In genomic region chr5:16784843-16785791, GRCh38 we compare ENCODE assay signal across 8 cellular contexts.
A peak's percentile ranks its signal among the peaks of the same experiment; 100 is the strongest.
DNase-seq lines count a peak whose midpoint lies in the region; ATAC-seq and TF ChIP-seq lines count a peak whose summit lies in the region.

No MANE protein-coding gene starts in this region.

- H3K9ac ChIP-seq in trophoblast cell (ENCODE audit: low read length) = no peak overlapping the region

- TF ChIP-seq CTCF in testis (IDR thresholded peaks at IDR 0.05) = no peak
- TF ChIP-seq CTCF in GM10266 (IDR thresholded peaks at IDR 0.05; ENCODE audit: control insufficient read depth, insufficient read depth, low read depth, missing control alignments) = no peak
- TF ChIP-seq CTCF in gastroesophageal sphincter (IDR thresholded peaks at IDR 0.05) = no peak

- peaks cover 6% of the 10 kb centered on the region for H3K4me1 ChIP-seq in testis
- H3K4me1 ChIP-seq in trophoblast cell (ENCODE audit: control insufficient read depth in 1 of 2, insufficient read depth in 2 of 2, low read length in 2 of 2) = no peaks in the 10 kb centered on the region
- H3K4me1 ChIP-seq in gastroesophageal sphincter = no peaks in the 10 kb centered on the region

- H3K79me1 ChIP-seq in trophoblast cell (ENCODE audit: low read length) = no peaks in the 10 kb centered on the region

- no peak overlapping the region for H3K18ac ChIP-seq in trophoblast cell (ENCODE audit: low read length)

- H3K27ac ChIP-seq in testis = no peak overlapping the region
- H3K27ac ChIP-seq in trophoblast cell (ENCODE audit: low read depth, low read length) = no peak overlapping the region
- H3K27ac ChIP-seq in gastroesophageal sphincter = no peak overlapping the region

- peak; percentile 96 for ATAC-seq in HG03439 (IDR thresholded peaks at IDR 0.05; ENCODE audit: unreplicated experiment)
- peak; percentile 32 for ATAC-seq in esophagus mucosa
- ATAC-seq in gastroesophageal sphincter = no peak

- no peak overlapping the region for H3K23ac ChIP-seq in trophoblast cell (ENCODE audit: low read length)

- H2AK5ac ChIP-seq in trophoblast cell (ENCODE audit: low read length) = no peak overlapping the region

- intact Hi-C loops in testis (cut with DNase I; ENCODE audit: low total_unique reads) = no loop called here

- H2BK5ac ChIP-seq in trophoblast cell (ENCODE audit: low read depth, low read length, poor library complexity) = no peak overlapping the region

- TF ChIP-seq POLR2A in testis (IDR thresholded peaks at IDR 0.05) = no peak
- TF ChIP-seq POLR2A in gastroesophageal sphincter (IDR thresholded peaks at IDR 0.05) = no peak

- no peak overlapping the region for H4K91ac ChIP-seq in trophoblast cell (ENCODE audit: low read depth, low read length)

- H3K79me2 ChIP-seq in trophoblast cell (ENCODE audit: control insufficient read depth, insufficient read depth, low read length, poor library complexity) = no peaks in the 10 kb centered on the region

- H3K36me3 ChIP-seq in testis (ENCODE audit: low read depth, missing control alignments) = no peaks in the 10 kb centered on the region
- H3K36me3 ChIP-seq in trophoblast cell (ENCODE audit: control insufficient read depth in 1 of 2, insufficient read depth in 2 of 2, low read length in 2 of 2) = peaks cover 4% of the 10 kb centered on the region in 2 experiments
- H3K36me3 ChIP-seq in gastroesophageal sphincter = no peaks in the 10 kb centered on the region

- H2BK12ac ChIP-seq in trophoblast cell (ENCODE audit: low read length) = no peak overlapping the region

- no peak overlapping the region for H4K12ac ChIP-seq in trophoblast cell (ENCODE audit: low read depth, low read length)

- 65 to 78% methylated on average over 26 of the region's 26 CpGs for whole genome bisulfite sequencing in testis, 2 donors
- WGBS in trophoblast cell (ENCODE audit: extremely low coverage, insufficient coverage, insufficient read length) = no CpG with 5 or more reads among the region's 26 CpGs
- 78 to 83% methylated on average over 11 to 23 of the region's 26 CpGs for WGBS in gastroesophageal sphincter (ENCODE audit: low coverage in 1 of 2), 2 donors

- H2BK120ac ChIP-seq in trophoblast cell (ENCODE audit: insufficient read depth, low read length, poor library complexity) = no peak overlapping the region

- H3K27me3 ChIP-seq in testis (no peaks in the 10 kb centered on the region), trophoblast cell (ENCODE audit: insufficient read depth, low read length) (no peaks in the 10 kb centered on the region), gastroesophageal sphincter (no peaks in the 10 kb centered on the region)

- peak; percentile 44 for DNase-seq in stimulated activated naive CD4-positive, alpha-beta T cell treated with Interleukin-2 at 50 U/mL for 16 hours (lab: John Stamatoyannopoulos, UW)
- DNase-seq in stimulated activated naive CD4-positive, alpha-beta T cell (lab: John Stamatoyannopoulos, UW) = no peak
- peak; percentile 48 for DNase-seq in testis
- DNase-seq in GM10266 (ENCODE audit: extremely low spot score) = no peak
- DNase-seq in trophoblast cell = no peak

- no peak overlapping the region for H3K14ac ChIP-seq in trophoblast cell (ENCODE audit: low read length)

- no peak overlapping the region for H2AFZ ChIP-seq in trophoblast cell (ENCODE audit: insufficient read depth, low read length, poor library complexity)

- H3K4me2 ChIP-seq in trophoblast cell (ENCODE audit: low read length) = no peak overlapping the region

- no peak overlapping the region for H4K8ac ChIP-seq in trophoblast cell (ENCODE audit: low read depth, low read length)

- H3K4ac ChIP-seq in trophoblast cell (ENCODE audit: low read depth, low read length) = no peak overlapping the region

- TF ChIP-seq EP300 in gastroesophageal sphincter (IDR thresholded peaks at IDR 0.05) = no peak

- H3K9me3 ChIP-seq in testis = no peaks in the 10 kb centered on the region
- H3K9me3 ChIP-seq in trophoblast cell (ENCODE audit: insufficient read depth, low read depth, low read length) = no peaks in the 10 kb centered on the region
- H3K9me3 ChIP-seq in gastroesophageal sphincter = no peaks in the 10 kb centered on the region

- no peak overlapping the region for H3K4me3 ChIP-seq in testis
- H3K4me3 ChIP-seq in trophoblast cell (ENCODE audit: low read depth, low read length) = no peak overlapping the region
- no peak overlapping the region for H3K4me3 ChIP-seq in gastroesophageal sphincter

Comparison
In these comparisons a context has a peak if more than half of its experiments do, and no peak if none do; other contexts are left out.
1. DNase-seq: peak in stimulated activated naive CD4-positive, alpha-beta T cell treated with Interleukin-2 at 50 U/mL for 16 hours (single experiment) and testis (single experiment); none in stimulated activated naive CD4-positive, alpha-beta T cell (0 of 6), GM10266 (single experiment) and trophoblast cell (0 of 2).